ENCODE assay signal across 7 cellular contexts in genomic region chr20:41734506-41734945, GRCh38.
DNase-seq lines count a peak whose midpoint lies in the region; ATAC-seq, FAIRE-seq and TF ChIP-seq lines count a peak whose summit lies in the region.

No MANE protein-coding gene starts in this region.

- H4K20me1 ChIP-seq in KMS-11 (ENCODE audit: insufficient read depth): no peaks in the 10 kb centered on the region
- no peaks in the 10 kb centered on the region for H4K20me1 ChIP-seq in K562 (replicated peaks; ENCODE audit: control insufficient read depth, insufficient read depth, low read length)

- H3K27me3 ChIP-seq in KMS-11 (ENCODE audit: insufficient read depth, low read depth): no peaks in the 10 kb centered on the region
- H3K27me3 ChIP-seq in K562 (ENCODE audit: control insufficient read depth in 2 of 2, insufficient read depth in 2 of 2, low read length in 2 of 2): no peaks in the 10 kb centered on the region

- POLR2A ChIA-PET in K562 (lab: Yijun Ruan, JAX): no interaction called here

- H3K27ac ChIP-seq in KMS-11: no peak overlapping the region
- no peak overlapping the region for H3K27ac ChIP-seq in K562 (ENCODE audit: extremely low read depth, low read depth, low read length)

- H3K79me2 ChIP-seq in KMS-11 (ENCODE audit: insufficient read depth, low read depth) (no peaks in the 10 kb centered on the region), K562 (ENCODE audit: control insufficient read depth, insufficient read depth, low read length) (no peaks in the 10 kb centered on the region)

- no peak overlapping the region for H3K4me2 ChIP-seq in KMS-11
- no peak overlapping the region for H3K4me2 ChIP-seq in K562 (ENCODE audit: insufficient read depth, low read length)

- peaks cover 4% of the 10 kb centered on the region; the same call in 1 of the 2 replicates for H3K9me3 ChIP-seq in K562 (replicated peaks; ENCODE audit: control insufficient read depth, insufficient read depth, low read depth, low read length)

- TF ChIP-seq EP300 in K562 (IDR thresholded peaks at IDR 0.05; ENCODE audit: low read length): no peak

- no peaks in the 10 kb centered on the region for H3K4me1 ChIP-seq in KMS-11 (ENCODE audit: low read depth, poor library complexity, severe bottlenecking)
- no peaks in the 10 kb centered on the region; a peak in 1 of 5 replicates for H3K4me1 ChIP-seq in K562 (replicated peaks in 1 of 2; ENCODE audit: control insufficient read depth in 2 of 2, insufficient read depth in 2 of 2, low read length in 2 of 2)

- H3K36me3 ChIP-seq in KMS-11 (ENCODE audit: insufficient read depth) (no peaks in the 10 kb centered on the region), K562 (ENCODE audit: control insufficient read depth, insufficient read depth, low read length) (no peaks in the 10 kb centered on the region)

- ATAC-seq in K562: peak; percentile 89

- no peak for TF ChIP-seq POLR2A in K562 (conservative IDR thresholded peaks at IDR 0.05)

- H3K9ac ChIP-seq in KMS-11: no peak overlapping the region
- H3K9ac ChIP-seq in K562 (ENCODE audit: insufficient read depth in 1 of 2, low read depth in 2 of 2, low read length in 2 of 2): no peak overlapping the region

- no peak overlapping the region; the same call in 1 of the 2 replicates for H2AFZ ChIP-seq in KMS-11 (ENCODE audit: low read depth)
- no peak overlapping the region for H2AFZ ChIP-seq in K562 (ENCODE audit: low read depth, low read length)

- TF ChIP-seq CTCF in GM10266 (IDR thresholded peaks at IDR 0.05; ENCODE audit: control insufficient read depth, insufficient read depth, low read depth, missing control alignments): peak; percentile 92
- peak; percentile 97 for TF ChIP-seq CTCF in KMS-11 (conservative IDR thresholded peaks at IDR 0.05; ENCODE audit: low read depth, low read length)
- peak; percentile 76 to 90 (median 77) for TF ChIP-seq CTCF in K562 (IDR thresholded peaks at IDR 0.05 in 2 of 3, conservative IDR thresholded peaks at IDR 0.05 in 1 of 3; ENCODE audit: insufficient read depth in 2 of 3, low read depth in 1 of 3, low read length in 3 of 3)

- peak in 1 of 2 experiments; percentile 49; a peak in 2 of 4 replicates for TF ChIP-seq RAD21 in K562 (CRISPR knock-in tag; conservative IDR thresholded peaks at IDR 0.05 in 1 of 2, IDR thresholded peaks at IDR 0.05 in 1 of 2)

- BruUV-seq in K562 (replicated peaks; lab: Mats Ljungman, UMichigan): no TSS peak

- in situ Hi-C loops in K562 (cut with MboI): no loop called here

- H3K4me3 ChIP-seq in KMS-11 (IDR thresholded peaks at IDR 0.05; ENCODE audit: insufficient read depth, low read depth, low read length) (no peak overlapping the region), K562 (no peak overlapping the region)

- no peaks in the 10 kb centered on the region for H3K9me1 ChIP-seq in K562 (ENCODE audit: control insufficient read depth, insufficient read depth, low read length)

- CTCF ChIA-PET in K562 (lab: Yijun Ruan, JAX; ENCODE audit: low intra/inter-chr PET ratio): interaction anchor here (0.5 kb wide), 1 partner anchor 1675 kb away, joined by 3 read pairs; no protein-coding TSS in a partner anchor

- FAIRE-seq in K562 (lab: Jason Lieb, UNC): peak; percentile 90

- WGBS in K562 (ENCODE audit: insufficient coverage, low coverage, missing lambda C conversion rate): 3% methylated on average over 5 of the region's 5 CpGs

- intact Hi-C loops in K562 (cut with micrococcal nuclease): no loop called here

- DNase-seq in GM10266 (ENCODE audit: extremely low spot score): peak; percentile 56
- peak; percentile 64 for DNase-seq in SK-N-DZ (ENCODE audit: low spot score)
- peak; percentile 71 to 76 (median 74) for DNase-seq in K562 (ENCODE audit: extremely low read depth in 1 of 4, low spot score in 3 of 4)
- peak; percentile 48 for DNase-seq in inferior parietal cortex (ENCODE audit: extremely low spot score)
- DNase-seq in stimulated activated CD4-positive, alpha-beta T cell treated with anti-CD3 and anti-CD28 coated beads, Interleukin-4, amount 100 ng/mL, for 4 hours: peak; percentile 2 to 11
- no peak for DNase-seq in OCI-M2 (lab: John Stamatoyannopoulos, UW; ENCODE audit: unreplicated experiment)

TF ChIP-seq in K562, 482 proteins besides CTCF, POLR2A, EP300 and RAD21:
- TF ChIP-seq CBX5 (IDR thresholded peaks at IDR 0.05; ENCODE audit: borderline replicate concordance, low read depth) (0 out of 2 replicates have a peak, but pooled peaks have one; percentile 50), RB1 (IDR thresholded peaks at IDR 0.05; ENCODE audit: low read depth) (0 out of 2 replicates have a peak, but pooled peaks have one; percentile 29), ZFP30 (CRISPR knock-in tag; IDR thresholded peaks at IDR 0.05; ENCODE audit: borderline replicate concordance) (no peak), ATF6 (CRISPR knock-in tag; IDR thresholded peaks at IDR 0.05) (no peak), CHAMP1 (IDR thresholded peaks at IDR 0.05) (0 out of 2 replicates have a peak, but pooled peaks have one; percentile 22), SMC3 (conservative IDR thresholded peaks at IDR 0.05; ENCODE audit: insufficient read depth, low read depth, low read length) (peak; percentile 40; the same call in 1 of the 2 replicates), TEAD4 (IDR thresholded peaks at IDR 0.05; ENCODE audit: low read length) (0 out of 2 replicates have a peak, but pooled peaks have one; percentile 14), TEAD4 (CRISPR knock-in tag; IDR thresholded peaks at IDR 0.05; ENCODE audit: borderline replicate concordance) (no peak), XRCC5 (IDR thresholded peaks at IDR 0.05; ENCODE audit: low read depth, low read length) (0 out of 2 replicates have a peak, but pooled peaks have one; percentile 29), ZNF436 (CRISPR knock-in tag; IDR thresholded peaks at IDR 0.05) (no peak), RCOR1 (IDR thresholded peaks at IDR 0.05; ENCODE audit: borderline replicate concordance in 1 of 2, low read depth in 2 of 2, low read length in 2 of 2) (0 out of 4 replicates have a peak, but pooled peaks of 1 of the 2 experiments have one; percentile 22), ATF7 (IDR thresholded peaks at IDR 0.05) (0 out of 2 replicates have a peak, but pooled peaks have one; percentile 16), ZNF707 (CRISPR knock-in tag; conservative IDR thresholded peaks at IDR 0.05) (no peak)
